13 cellular contexts compared by ENCODE assay signal in genomic region chr11:80521592-80521991, GRCh38.
"Had no signal": no experiment of that assay in that cellular context is flagged by ENCODE, and none has a peak within 500 bp of the region (broad histone marks: within the 10 kb centered on the region; RNA-seq: fewer than 3 reads in every experiment).

No MANE protein-coding gene starts in this region.

- H3K9me3 ChIP-seq: adrenal gland, gastrocnemius medialis, testis had no signal

- H3K27me3 ChIP-seq: adrenal gland, brain microvascular endothelial cell, gastrocnemius medialis, heart right ventricle, testis had no signal

- ATAC-seq: gastrocnemius medialis, heart right ventricle had no signal

- H3K27ac ChIP-seq: adrenal gland, brain microvascular endothelial cell, gastrocnemius medialis, heart right ventricle, testis had no signal

- DNase-seq: activated CD4-positive, alpha-beta T cell treated with anti-CD3 and anti-CD28 coated beads, Interleukin-2, amount 10 ng/mL, durations not matched to agents 7 days and 5 days; activated CD4-positive, CD25-positive, alpha-beta regulatory T cell; activated naive CD4-positive, alpha-beta T cell treated with anti-CD3 and anti-CD28 coated beads, Interleukin-2, amount 10 ng/mL, durations not matched to agents 7 days and 5 days; activated T-cell treated with anti-CD3 and anti-CD28 coated beads for 4 hours; adrenal gland; brain microvascular endothelial cell; gastrocnemius medialis; heart right ventricle; islet precursor cell; stimulated activated CD4-positive, alpha-beta T cell treated with anti-CD3 and anti-CD28 coated beads, Interleukin-4, amount 100 ng/mL, for 1 hour; stimulated activated CD8-positive, alpha-beta memory T cell treated with anti-CD3 and anti-CD28 coated beads, Interleukin-4, amount 100 ng/mL, for 48 hours; T-helper 2 cell; testis had no signal

- H3K36me3 ChIP-seq: adrenal gland, brain microvascular endothelial cell, gastrocnemius medialis, heart right ventricle had no signal

- H3K4me3 ChIP-seq: adrenal gland, gastrocnemius medialis, heart right ventricle, testis had no signal

- H3K4me1 ChIP-seq: adrenal gland, gastrocnemius medialis, heart right ventricle, testis had no signal
